10 cellular contexts compared by ENCODE assay signal in genomic region chr15:39142500-39142899, GRCh38.
"Had no signal": no experiment of that assay in that cellular context is flagged by ENCODE, and none has a peak within 500 bp of the region (broad histone marks: within the 10 kb centered on the region; RNA-seq: fewer than 3 reads in every experiment).

No MANE protein-coding gene starts in this region.

- H3K4me1 Mint-ChIP-seq: endodermal cell; immature natural killer cell; stimulated activated memory B cell treated with anti-CD40 and anti-IgM and Interleukin-4, amounts not matched to agents 10 μg/mL and 1 μg/mL and 100 μg/mL, for 72 hours had no signal

- H3K9me3 ChIP-seq: heart left ventricle, suprapubic skin had no signal

- H3K27me3 Mint-ChIP-seq: stimulated activated memory B cell treated with anti-CD40 and anti-IgM and Interleukin-4, amounts not matched to agents 10 μg/mL and 1 μg/mL and 100 μg/mL, for 72 hours; type B pancreatic cell had no signal

- H3K4me1 ChIP-seq: suprapubic skin had no signal

- H3K4me3 Mint-ChIP-seq: endodermal cell; immature natural killer cell; natural killer cell treated with Interleukin-12 subunit alpha and Interleukin-12 subunit beta and Interleukin-15 and Interleukin-18, amount 100 ng/mL, for 72 hours; stimulated activated memory B cell treated with anti-CD40 and anti-IgM and Interleukin-4, amounts not matched to agents 10 μg/mL and 1 μg/mL and 100 μg/mL, for 72 hours; type B pancreatic cell had no signal

- H3K27ac Mint-ChIP-seq: endodermal cell; immature natural killer cell; natural killer cell treated with Interleukin-12 subunit alpha and Interleukin-12 subunit beta and Interleukin-15 and Interleukin-18, amount 100 ng/mL, for 72 hours; stimulated activated memory B cell treated with anti-CD40 and anti-IgM and Interleukin-4, amounts not matched to agents 10 μg/mL and 1 μg/mL and 100 μg/mL, for 72 hours; type B pancreatic cell had no signal

- ATAC-seq: heart left ventricle; natural killer cell treated with Interleukin-12 subunit alpha and Interleukin-12 subunit beta and Interleukin-15 and Interleukin-18, amount 100 ng/mL, for 72 hours; stimulated activated memory B cell treated with anti-CD40 and anti-IgM and Interleukin-4, amounts not matched to agents 10 μg/mL and 1 μg/mL and 100 μg/mL, for 72 hours had no signal

- DNase-seq: activated CD4-positive, CD25-positive, alpha-beta regulatory T cell treated with anti-CD3 and anti-CD28 coated beads, Interleukin-2, amount 50 U/mL, for 72 hours; activated CD8-positive, alpha-beta memory T cell treated with anti-CD3 and anti-CD28 coated beads for 24 hours; activated effector memory CD4-positive, alpha-beta T cell treated with anti-CD3 and anti-CD28 coated beads, Interleukin-2, amount 50 U/mL, for 16 hours; endodermal cell; heart left ventricle; immature natural killer cell had no signal

- H3K27me3 ChIP-seq: heart left ventricle, suprapubic skin had no signal

- H3K36me3 Mint-ChIP-seq: immature natural killer cell; natural killer cell treated with Interleukin-12 subunit alpha and Interleukin-12 subunit beta and Interleukin-15 and Interleukin-18, amount 100 ng/mL, for 72 hours; stimulated activated memory B cell treated with anti-CD40 and anti-IgM and Interleukin-4, amounts not matched to agents 10 μg/mL and 1 μg/mL and 100 μg/mL, for 72 hours; type B pancreatic cell had no signal

- H3K4me3 ChIP-seq: heart left ventricle, suprapubic skin had no signal

- H3K27ac ChIP-seq: heart left ventricle, suprapubic skin had no signal

- H3K36me3 ChIP-seq: heart left ventricle, suprapubic skin had no signal

- H3K9me3 Mint-ChIP-seq: endodermal cell; immature natural killer cell; natural killer cell treated with Interleukin-12 subunit alpha and Interleukin-12 subunit beta and Interleukin-15 and Interleukin-18, amount 100 ng/mL, for 72 hours; stimulated activated memory B cell treated with anti-CD40 and anti-IgM and Interleukin-4, amounts not matched to agents 10 μg/mL and 1 μg/mL and 100 μg/mL, for 72 hours had no signal
